Comparison of ENCODE assay signal across 1 cellular context in the genomic region with DNA sequence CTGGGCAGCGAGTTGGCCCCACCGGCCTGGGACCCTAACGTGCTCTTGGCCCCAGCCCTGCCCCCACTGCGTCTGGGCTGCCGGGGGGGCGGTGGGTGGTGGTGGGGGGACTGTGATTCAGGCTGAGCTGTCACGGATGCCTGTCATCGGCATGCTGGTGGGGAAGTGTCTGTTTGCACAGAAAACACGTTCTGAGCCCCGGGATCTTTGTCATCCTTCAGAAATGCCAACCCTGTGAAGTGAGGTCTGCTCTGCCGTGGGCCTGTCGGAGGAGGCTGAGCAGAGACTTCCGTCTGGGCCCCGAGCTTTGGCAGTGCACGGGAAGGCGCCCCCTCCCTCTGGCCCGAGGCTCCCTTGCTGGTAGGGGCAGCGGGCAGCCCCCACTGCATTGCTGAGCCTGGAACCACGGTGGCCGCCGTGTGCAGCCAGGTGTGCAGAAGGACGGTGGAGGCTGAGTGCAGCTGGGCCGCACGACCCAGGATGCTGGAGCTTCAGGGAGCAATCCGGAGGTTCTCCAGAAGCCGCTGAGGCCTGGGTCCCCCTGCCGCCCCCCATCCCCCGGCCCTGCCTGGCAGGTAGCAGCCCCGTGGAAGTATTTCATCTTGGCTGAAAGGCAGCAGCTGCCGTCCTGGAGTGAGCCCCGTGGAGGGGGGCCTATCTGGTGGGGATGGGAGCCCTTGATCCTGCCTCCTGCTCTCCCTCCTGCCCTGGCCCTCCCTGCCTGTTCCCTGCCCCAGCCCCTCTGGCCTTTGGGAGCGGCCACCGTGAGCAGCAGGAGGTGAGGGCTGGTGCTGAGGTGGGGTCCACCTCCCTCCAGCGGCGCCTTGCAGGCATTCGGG.
TF ChIP-seq lines count a peak whose summit lies in the region.

No MANE protein-coding gene starts in this region.

TF ChIP-seq in endothelial cell of umbilical vein, 7 proteins besides CTCF, POLR2A, EP300 and RAD21:
- TF ChIP-seq POLR2AphosphoS5 (IDR thresholded peaks at IDR 0.05; ENCODE audit: insufficient read depth, low read depth, low read length) = peak; percentile 88
- no peak for TF ChIP-seq GATA2 (IDR thresholded peaks at IDR 0.05; ENCODE audit: insufficient read depth, insufficient read length, low read depth, low read length)
- TF ChIP-seq MYC (IDR thresholded peaks at IDR 0.05; ENCODE audit: low read depth, low read length) = peak; percentile 84
- no peak for TF ChIP-seq EZH2 (IDR thresholded peaks at IDR 0.05; ENCODE audit: borderline replicate concordance, low read depth, low read length, severe bottlenecking)
- peak; percentile 83 for TF ChIP-seq FOS (IDR thresholded peaks at IDR 0.05; ENCODE audit: borderline replicate concordance, insufficient read depth, low read length)
- TF ChIP-seq, protein P1, sequence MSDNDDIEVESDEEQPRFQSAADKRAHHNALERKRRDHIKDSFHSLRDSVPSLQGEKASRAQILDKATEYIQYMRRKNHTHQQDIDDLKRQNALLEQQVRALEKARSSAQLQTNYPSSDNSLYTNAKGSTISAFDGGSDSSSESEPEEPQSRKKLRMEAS (IDR thresholded peaks at IDR 0.05; ENCODE audit: insufficient read depth, insufficient read length) = no peak
- TF ChIP-seq JUN (IDR thresholded peaks at IDR 0.05; ENCODE audit: borderline replicate concordance, insufficient read depth, insufficient read length, low read depth) = peak; percentile 40
